ENCODE assay signal across 9 cellular contexts in the genomic region with DNA sequence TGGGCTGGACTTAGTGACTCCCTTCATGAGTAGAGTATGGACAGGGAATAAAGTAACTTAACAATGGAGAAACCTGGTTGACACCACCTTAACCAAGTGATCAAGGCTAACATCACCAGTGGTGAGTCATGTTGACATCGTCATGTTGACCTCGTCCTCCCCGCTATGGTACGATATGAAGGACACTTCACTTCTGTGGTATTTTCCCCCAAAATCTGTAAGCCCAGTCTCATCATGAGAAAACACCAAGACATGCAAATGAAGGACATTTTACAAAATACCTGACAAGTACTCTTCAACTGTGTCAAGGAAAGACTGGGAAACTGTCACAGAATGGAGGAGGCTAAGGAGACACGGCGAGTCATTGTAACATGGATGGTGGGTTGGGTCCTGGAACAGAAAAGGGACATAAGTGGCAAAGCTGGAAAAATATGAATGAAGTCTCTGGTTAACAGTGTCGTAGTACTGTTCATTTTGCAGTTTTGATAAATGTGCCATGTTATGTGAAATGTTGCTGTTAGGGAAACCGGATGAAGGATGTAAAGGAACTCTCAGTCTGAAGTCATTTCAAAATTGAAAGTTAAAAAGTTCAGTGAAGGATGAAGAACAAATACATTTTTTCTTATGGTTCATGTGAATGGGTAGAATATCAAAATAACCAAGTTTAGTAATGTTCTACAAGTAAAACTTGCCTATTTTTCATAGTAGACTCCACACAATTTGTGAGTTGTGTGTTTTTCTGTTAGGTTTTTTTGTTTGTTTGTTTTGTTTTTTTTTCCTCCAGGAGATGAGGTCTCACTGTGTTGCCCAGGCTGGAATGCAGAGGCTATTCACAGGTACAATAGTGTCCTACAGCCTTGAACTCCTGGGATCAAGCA.
DNase-seq lines count a peak whose midpoint lies in the region; ATAC-seq and TF ChIP-seq lines count a peak whose summit lies in the region.
"Had no signal": no experiment of that assay in that cellular context is flagged by ENCODE, and none has a peak within 500 bp of the region (broad histone marks: within the 10 kb centered on the region; RNA-seq: fewer than 3 reads in every experiment).

No MANE protein-coding gene starts in this region.

- H3K27me3 Mint-ChIP-seq in effector memory CD8-positive, alpha-beta T cell = no peaks in the 10 kb centered on the region

- H3K4me3 ChIP-seq in GM12864 (ENCODE audit: low read depth, low read length) = peak overlapping the region; percentile 17; the same call in 1 of the 2 replicates
- H3K4me3 ChIP-seq: tibial nerve had no signal

- ATAC-seq in GM21381 (IDR thresholded peaks at IDR 0.05; ENCODE audit: unreplicated experiment) (peak; percentile 82), HG03469 (IDR thresholded peaks at IDR 0.05; ENCODE audit: unreplicated experiment) (peak; percentile 77)
- peak; percentile 59 for ATAC-seq in effector memory CD8-positive, alpha-beta T cell (replicated peaks)

- H3K27ac Mint-ChIP-seq in effector memory CD8-positive, alpha-beta T cell = peak overlapping the region; percentile 44 to 76

- peaks cover 14 to 28% of the 10 kb centered on the region in 2 donors for H3K4me1 Mint-ChIP-seq in effector memory CD8-positive, alpha-beta T cell (ENCODE audit: low read depth in 2 of 2)

- no peak for DNase-seq in GM12864 (ENCODE audit: low read depth)
- DNase-seq in effector memory CD8-positive, alpha-beta T cell = no peak
- no peak for DNase-seq in NCI-H187 (lab: John Stamatoyannopoulos, UW)
- no peak for DNase-seq in AG20443 (ENCODE audit: low spot score)
- no peak for DNase-seq in effector CD8-positive, alpha-beta T cell (lab: John Stamatoyannopoulos, UW)
- no peak for DNase-seq in NCI-H1417 treated with DMSO at 0.1 percent for 48 hours (lab: John Stamatoyannopoulos, UW)

- H3K9me3 Mint-ChIP-seq in effector memory CD8-positive, alpha-beta T cell = no peaks in the 10 kb centered on the region

- H3K36me3 Mint-ChIP-seq in effector memory CD8-positive, alpha-beta T cell (ENCODE audit: insufficient read depth) = peaks cover 7% of the 10 kb centered on the region

- no peak for TF ChIP-seq CTCF in GM12864 (IDR thresholded peaks at IDR 0.05; ENCODE audit: low read depth, low read length, missing control alignments)

- peak overlapping the region; percentile 56 to 70 for H3K4me3 Mint-ChIP-seq in effector memory CD8-positive, alpha-beta T cell
